ENCODE assay signal across 18 cellular contexts in genomic region chr12:89376202-89376529, GRCh38. TPM values are rescaled to one million over a fixed set of nuclear protein-coding genes. Genes with fewer than 3 reads are reported as not detected.
DNase-seq lines count a peak whose midpoint lies in the region; ATAC-seq, FAIRE-seq and TF ChIP-seq lines count a peak whose summit lies in the region.
"Had no signal": no experiment of that assay in that cellular context is flagged by ENCODE, and none has a peak within 500 bp of the region (broad histone marks: within the 10 kb centered on the region; RNA-seq: fewer than 3 reads in every experiment).

No MANE protein-coding gene starts in this region.

- TF ChIP-seq EP300 in K562 (IDR thresholded peaks at IDR 0.05; ENCODE audit: low read length): no peak

- no peak overlapping the region for H3K4me2 ChIP-seq in K562 (ENCODE audit: insufficient read depth, low read length)

- H3K36me3 Mint-ChIP-seq in CD8-positive, alpha-beta memory T cell: peaks cover 0 to 1% (median 0%) of the 10 kb centered on the region in 3 donors

- no peak overlapping the region for H3K27ac ChIP-seq in CD8-positive, alpha-beta memory T cell (ENCODE audit: low read depth, low read length)
- no peak overlapping the region for H3K27ac ChIP-seq in K562 (ENCODE audit: extremely low read depth, low read depth, low read length)
- H3K27ac ChIP-seq in muscle layer of duodenum (ENCODE audit: low read length): peak overlapping the region; percentile 30

- no peak overlapping the region for H3K4me3 ChIP-seq in CD8-positive, alpha-beta memory T cell (ENCODE audit: low read length)
- no peak overlapping the region for H3K4me3 ChIP-seq in K562
- H3K4me3 ChIP-seq in muscle layer of duodenum (ENCODE audit: low read depth in 1 of 2, low read length in 2 of 2): no peak overlapping the region
- H3K4me3 ChIP-seq: esophagus squamous epithelium had no signal

- peak overlapping the region in 7 of 8 donors; percentile 2 to 83 (median 73) for H3K27ac Mint-ChIP-seq in CD8-positive, alpha-beta memory T cell
- H3K27ac Mint-ChIP-seq: T-helper 17 cell had no signal

- H3K4me3 Mint-ChIP-seq in CD8-positive, alpha-beta memory T cell: peak overlapping the region in 3 of 7 donors; percentile 0 to 56 (median 29)
- H3K4me3 Mint-ChIP-seq: activated T-cell treated with anti-CD3 and anti-CD28 coated beads, Interleukin-2, amount 50 U/mL, for 4 hours; T-helper 17 cell had no signal

- no peaks in the 10 kb centered on the region for H3K27me3 Mint-ChIP-seq in CD8-positive, alpha-beta memory T cell
- H3K27me3 Mint-ChIP-seq: T-helper 17 cell had no signal

- CTCF ChIA-PET in CD8-positive, alpha-beta memory T cell (lab: Charles Lee): no interaction called here
- CTCF ChIA-PET in K562 (lab: Yijun Ruan, JAX; ENCODE audit: low intra/inter-chr PET ratio): no interaction called here

- H3K79me2 ChIP-seq in K562 (ENCODE audit: control insufficient read depth, insufficient read depth, low read length): no peaks in the 10 kb centered on the region

- ATAC-seq in HG02610 (IDR thresholded peaks at IDR 0.05; ENCODE audit: unreplicated experiment) (peak; percentile 5), K562 (no peak), HG02884 (IDR thresholded peaks at IDR 0.05; ENCODE audit: unreplicated experiment) (no peak)

- intact Hi-C loops in K562 (cut with micrococcal nuclease): no loop called here

- in situ Hi-C loops in K562 (cut with MboI): no loop called here

- no peak for TF ChIP-seq RAD21 in K562 (CRISPR knock-in tag; conservative IDR thresholded peaks at IDR 0.05 in 1 of 2, IDR thresholded peaks at IDR 0.05 in 1 of 2)

- no peaks in the 10 kb centered on the region for H3K9me1 ChIP-seq in K562 (ENCODE audit: control insufficient read depth, insufficient read depth, low read length)

- TF ChIP-seq CTCF in K562 (IDR thresholded peaks at IDR 0.05 in 2 of 3, conservative IDR thresholded peaks at IDR 0.05 in 1 of 3; ENCODE audit: insufficient read depth in 2 of 3, low read depth in 1 of 3, low read length in 3 of 3): no peak

- BruUV-seq in K562 (replicated peaks; lab: Mats Ljungman, UMichigan): no TSS peak

- no peak for TF ChIP-seq POLR2A in K562 (conservative IDR thresholded peaks at IDR 0.05)

- H3K9me3 ChIP-seq in CD8-positive, alpha-beta memory T cell (ENCODE audit: low read length): no peaks in the 10 kb centered on the region
- no peaks in the 10 kb centered on the region for H3K9me3 ChIP-seq in K562 (replicated peaks; ENCODE audit: control insufficient read depth, insufficient read depth, low read depth, low read length)
- no peaks in the 10 kb centered on the region for H3K9me3 ChIP-seq in muscle layer of duodenum (ENCODE audit: control insufficient read depth in 1 of 2, low read length in 2 of 2)
- H3K9me3 ChIP-seq: esophagus squamous epithelium had no signal

- POLR2A ChIA-PET in CD8-positive, alpha-beta memory T cell (lab: Charles Lee): interaction anchor here (1.1 kb wide), 1 partner anchor 480 kb away, joined by 3 read pairs; no protein-coding TSS in a partner anchor
- POLR2A ChIA-PET in K562 (lab: Yijun Ruan, JAX): no interaction called here

- no peaks in the 10 kb centered on the region for H3K4me1 ChIP-seq in CD8-positive, alpha-beta memory T cell (ENCODE audit: insufficient read depth, low read length)
- H3K4me1 ChIP-seq in K562 (replicated peaks in 1 of 2; ENCODE audit: control insufficient read depth in 2 of 2, insufficient read depth in 2 of 2, low read length in 2 of 2) (peaks cover 0 to 19% of the 10 kb centered on the region in 2 experiments; a peak in 3 of 5 replicates), muscle layer of duodenum (ENCODE audit: control insufficient read depth in 1 of 2, insufficient read depth in 2 of 2, low read length in 2 of 2) (peaks cover 0 to 5% of the 10 kb centered on the region in 2 donors)

- no peaks in the 10 kb centered on the region for H4K20me1 ChIP-seq in K562 (replicated peaks; ENCODE audit: control insufficient read depth, insufficient read depth, low read length)

- H2AFZ ChIP-seq in K562 (ENCODE audit: low read depth, low read length): peak overlapping the region; percentile 62; the same call in 1 of the 2 replicates

- no peak overlapping the region for H3K9ac ChIP-seq in K562 (ENCODE audit: insufficient read depth in 1 of 2, low read depth in 2 of 2, low read length in 2 of 2)

- DNase-seq in CD8-positive, alpha-beta memory T cell: no peak
- DNase-seq in K562 (ENCODE audit: extremely low read depth in 1 of 4, low spot score in 3 of 4): no peak
- no peak for DNase-seq in stimulated activated CD8-positive, alpha-beta memory T cell treated with anti-CD3 and anti-CD28 coated beads, Interleukin-4, amount 100 ng/mL, for 48 hours
- DNase-seq in anterior cingulate cortex (lab: John Stamatoyannopoulos, UW): no peak
- no peak for DNase-seq in NCI-H2029 treated with DMSO at 0.1 percent for 48 hours (lab: John Stamatoyannopoulos, UW)
- DNase-seq: activated T-cell treated with anti-CD3 and anti-CD28 coated beads, Interleukin-2, amount 50 U/mL, for 4 hours; aorta; cortex of kidney; esophagus squamous epithelium; glutamatergic neuron; mesendoderm; MM.1S; NCI-H1694; Right ventricle myocardium superior; T-helper 17 cell had no signal

- H3K27me3 ChIP-seq in CD8-positive, alpha-beta memory T cell (ENCODE audit: insufficient read depth, low read length, poor library complexity, severe bottlenecking): no peaks in the 10 kb centered on the region
- H3K27me3 ChIP-seq in K562 (ENCODE audit: control insufficient read depth in 2 of 2, insufficient read depth in 2 of 2, low read length in 2 of 2): no peaks in the 10 kb centered on the region; a peak in 1 of 5 replicates
- no peaks in the 10 kb centered on the region for H3K27me3 ChIP-seq in muscle layer of duodenum (ENCODE audit: low read depth, low read length)
- H3K27me3 ChIP-seq: esophagus squamous epithelium had no signal

- peaks cover 12 to 18% (median 16%) of the 10 kb centered on the region in 3 donors for H3K4me1 Mint-ChIP-seq in CD8-positive, alpha-beta memory T cell

- FAIRE-seq in K562 (lab: Jason Lieb, UNC): no peak

- H3K36me3 ChIP-seq in CD8-positive, alpha-beta memory T cell (ENCODE audit: insufficient read depth, low read length): no peaks in the 10 kb centered on the region
- H3K36me3 ChIP-seq in K562 (ENCODE audit: control insufficient read depth, insufficient read depth, low read length) (no peaks in the 10 kb centered on the region), muscle layer of duodenum (ENCODE audit: control insufficient read depth in 1 of 2, insufficient read depth in 2 of 2, low read length in 2 of 2) (no peaks in the 10 kb centered on the region)
- H3K36me3 ChIP-seq: esophagus squamous epithelium had no signal

- 0% methylated on average over 1 of the region's 1 CpG for WGBS in K562 (ENCODE audit: insufficient coverage, low coverage, missing lambda C conversion rate)

- H3K9me3 Mint-ChIP-seq in CD8-positive, alpha-beta memory T cell: no peaks in the 10 kb centered on the region
- H3K9me3 Mint-ChIP-seq: activated T-cell treated with anti-CD3 and anti-CD28 coated beads, Interleukin-2, amount 50 U/mL, for 4 hours had no signal

RNA-seq across cellular contexts. Expression of gene DUSP6, which starts 23.9 kb away (rescaled TPM):
- 10 to 100 TPM; 23.4 to 24.8 TPM for total RNA-seq in CD8-positive, alpha-beta memory T cell
- polyA plus RNA-seq in CD8-positive, alpha-beta memory T cell: 3.8 TPM
- 0.19 and 0.26 TPM in 2 replicates for total RNA-seq in K562 (2011; cell fraction: chromatin; rRNA removed; ENCODE audit: low replicate concordance)
- not detected in 2 replicates for total RNA-seq in K562 (2011; cell fraction: nucleolus; rRNA removed)
- total RNA-seq in K562 (2011; cell fraction: nucleoplasm; rRNA removed): 0.23 TPM in 1 of 2 replicates, not detected in the other
- total RNA-seq in K562 (2014; rRNA removed): 0.12 TPM in 1 of 2 replicates, not detected in the other
- total RNA-seq in K562 (2014; rRNA removed; fragmentation: Illumina TruSeq; extraction: Trizol): 0.06 TPM in 1 of 2 replicates, not detected in the other
- 0.08 and 0.14 TPM in 2 replicates for total RNA-seq in K562 (2015; rRNA removed; fragmentation: Illumina TruSeq; extraction: Trizol)
- total RNA-seq in K562 (2021): 0.47 and 0.60 TPM in 2 replicates
- polyA plus RNA-seq in K562 (2011; rRNA removed): 0.08 and 0.20 TPM in 2 replicates
- 0.06 and 0.24 TPM in 2 replicates for polyA plus RNA-seq in K562 (2011; cell fraction: cytosol; rRNA removed)
- polyA plus RNA-seq in K562 (2011; cell fraction: nucleus; rRNA removed): 0.57 and 0.65 TPM in 2 replicates
- polyA plus RNA-seq in K562 (2012): 0.07 and 0.14 TPM in 2 replicates
- 0.12 and 0.40 TPM in 2 replicates for polyA plus RNA-seq in K562 (2014; fragmentation: Illumina TruSeq; extraction: Trizol)
- polyA plus RNA-seq in K562 (2014; fragmentation: Nextera tagmentation; extraction: Ambion mirVana): under 1 TPM; 0.04 TPM
- polyA plus RNA-seq in K562 (2014; rRNA removed): 0.03 and 0.04 TPM in 2 replicates
- polyA minus RNA-seq in K562 (2011; rRNA and poly(A)+ RNA removed): 0.18 TPM in 1 of 2 replicates, not detected in the other
- not detected in 2 replicates for polyA minus RNA-seq in K562 (2011; cell fraction: cytosol; rRNA and poly(A)+ RNA removed)
- 0.13 and 0.44 TPM in 2 replicates for polyA minus RNA-seq in K562 (2011; cell fraction: nucleus; rRNA and poly(A)+ RNA removed)

Comparison
In these comparisons a context has a peak if more than half of its experiments do, and no peak if none do; other contexts are left out.
1. RNA of gene DUSP6, which starts 23.9 kb away (total RNA-seq): 23.4 to 24.8 TPM in CD8-positive, alpha-beta memory T cell; 0.06 to 0.60 TPM in K562; every median in the first group is over 10 times any median in the second.